Comparison of ENCODE assay signal across 1 cellular context in the genomic region with DNA sequence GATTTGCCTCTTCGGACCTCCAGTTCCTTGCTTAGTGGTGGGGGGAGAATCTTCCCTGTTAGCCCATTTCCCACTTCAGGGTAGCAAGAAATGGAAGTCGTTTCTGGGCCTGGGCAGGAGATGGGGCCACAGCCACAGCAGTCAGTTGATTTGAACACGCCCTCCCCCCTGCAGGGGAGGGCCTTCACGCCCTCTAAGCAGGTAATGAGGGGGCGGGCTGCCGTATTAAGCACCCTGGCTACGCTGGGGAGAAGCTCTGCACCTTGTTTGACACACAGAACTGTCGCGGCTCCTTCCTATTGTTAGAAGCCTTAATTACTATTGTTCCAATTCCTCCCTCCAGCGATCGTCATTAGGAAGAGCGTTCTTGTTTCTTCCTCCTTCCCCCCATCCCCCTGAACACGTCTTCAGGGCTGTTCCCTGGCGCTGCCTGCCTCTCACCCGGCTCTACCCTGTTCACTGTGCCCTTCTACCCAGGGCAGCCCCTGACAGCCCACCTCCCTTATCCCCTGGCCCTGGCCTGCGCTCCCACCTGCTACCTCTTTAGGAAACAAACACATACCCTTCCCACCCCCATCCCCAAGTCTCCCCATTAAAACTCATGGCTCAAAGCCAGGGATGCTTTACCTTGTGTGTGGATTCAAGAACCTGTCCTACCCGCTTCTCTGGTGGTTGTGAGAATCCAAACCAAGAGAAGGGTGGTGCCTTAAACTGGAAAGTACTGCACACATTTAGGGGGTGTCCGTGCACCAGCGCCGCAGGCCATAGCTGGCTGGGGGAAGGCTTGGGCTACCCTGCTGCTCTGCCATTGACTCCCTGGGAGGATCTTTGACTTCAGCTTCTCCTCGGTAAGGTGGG.
TF ChIP-seq lines count a peak whose summit lies in the region.

No MANE protein-coding gene starts in this region.

TF ChIP-seq in HEK293, 187 proteins besides CTCF, POLR2A, EP300 and RAD21 (continued from another document):
- 0 out of 2 replicates have a peak, but pooled peaks have one; percentile 20 for TF ChIP-seq EGR2 (tag by site-specific recombination; IDR thresholded peaks at IDR 0.05; ENCODE audit: low read depth)
- TF ChIP-seq ZNF658 (tag by site-specific recombination; IDR thresholded peaks at IDR 0.05) = no peak
- no peak for TF ChIP-seq KLF16 (tag by site-specific recombination; IDR thresholded peaks at IDR 0.05)
- no peak for TF ChIP-seq ZNF2 (tag by site-specific recombination; IDR thresholded peaks at IDR 0.05)
- TF ChIP-seq KLF9 (tag by site-specific recombination; IDR thresholded peaks at IDR 0.05; ENCODE audit: low read depth) = no peak
- no peak for TF ChIP-seq ZNF138 (tag by site-specific recombination; IDR thresholded peaks at IDR 0.05; ENCODE audit: borderline replicate concordance)
- no peak for TF ChIP-seq WT1 (tag by site-specific recombination; IDR thresholded peaks at IDR 0.05)
- TF ChIP-seq, protein P1, sequence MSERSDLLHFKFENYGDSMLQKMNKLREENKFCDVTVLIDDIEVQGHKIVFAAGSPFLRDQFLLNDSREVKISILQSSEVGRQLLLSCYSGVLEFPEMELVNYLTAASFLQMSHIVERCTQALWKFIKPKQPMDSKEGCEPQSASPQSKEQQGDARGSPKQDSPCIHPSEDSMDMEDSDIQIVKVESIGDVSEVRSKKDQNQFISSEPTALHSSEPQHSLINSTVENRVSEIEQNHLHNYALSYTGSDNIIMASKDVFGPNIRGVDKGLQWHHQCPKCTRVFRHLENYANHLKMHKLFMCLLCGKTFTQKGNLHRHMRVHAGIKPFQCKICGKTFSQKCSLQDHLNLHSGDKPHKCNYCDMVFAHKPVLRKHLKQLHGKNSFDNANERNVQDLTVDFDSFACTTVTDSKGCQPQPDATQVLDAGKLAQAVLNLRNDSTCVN (tag by site-specific recombination; optimal IDR thresholded peaks at IDR 0.05) = no peak
- no peak for TF ChIP-seq ZFHX2 (tag by site-specific recombination; conservative IDR thresholded peaks at IDR 0.05)
- no peak for TF ChIP-seq ZNF202 (tag by site-specific recombination; IDR thresholded peaks at IDR 0.05; ENCODE audit: borderline replicate concordance)
- no peak for TF ChIP-seq ZNF292 (tag by site-specific recombination; IDR thresholded peaks at IDR 0.05; ENCODE audit: borderline replicate concordance, low read depth)
- TF ChIP-seq KLF1 (tag by site-specific recombination; IDR thresholded peaks at IDR 0.05) = peak; percentile 33; the same call in 1 of the 2 replicates
- no peak for TF ChIP-seq ZNF792 (tag by site-specific recombination; IDR thresholded peaks at IDR 0.05)
- no peak for TF ChIP-seq SALL2 (tag by site-specific recombination; IDR thresholded peaks at IDR 0.05; ENCODE audit: borderline replicate concordance)
- TF ChIP-seq, protein P2, sequence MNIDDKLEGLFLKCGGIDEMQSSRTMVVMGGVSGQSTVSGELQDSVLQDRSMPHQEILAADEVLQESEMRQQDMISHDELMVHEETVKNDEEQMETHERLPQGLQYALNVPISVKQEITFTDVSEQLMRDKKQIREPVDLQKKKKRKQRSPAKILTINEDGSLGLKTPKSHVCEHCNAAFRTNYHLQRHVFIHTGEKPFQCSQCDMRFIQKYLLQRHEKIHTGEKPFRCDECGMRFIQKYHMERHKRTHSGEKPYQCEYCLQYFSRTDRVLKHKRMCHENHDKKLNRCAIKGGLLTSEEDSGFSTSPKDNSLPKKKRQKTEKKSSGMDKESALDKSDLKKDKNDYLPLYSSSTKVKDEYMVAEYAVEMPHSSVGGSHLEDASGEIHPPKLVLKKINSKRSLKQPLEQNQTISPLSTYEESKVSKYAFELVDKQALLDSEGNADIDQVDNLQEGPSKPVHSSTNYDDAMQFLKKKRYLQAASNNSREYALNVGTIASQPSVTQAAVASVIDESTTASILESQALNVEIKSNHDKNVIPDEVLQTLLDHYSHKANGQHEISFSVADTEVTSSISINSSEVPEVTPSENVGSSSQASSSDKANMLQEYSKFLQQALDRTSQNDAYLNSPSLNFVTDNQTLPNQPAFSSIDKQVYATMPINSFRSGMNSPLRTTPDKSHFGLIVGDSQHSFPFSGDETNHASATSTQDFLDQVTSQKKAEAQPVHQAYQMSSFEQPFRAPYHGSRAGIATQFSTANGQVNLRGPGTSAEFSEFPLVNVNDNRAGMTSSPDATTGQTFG (tag by site-specific recombination; IDR thresholded peaks at IDR 0.05; ENCODE audit: borderline replicate concordance) = no peak
- 0 out of 2 replicates have a peak, but pooled peaks have one; percentile 22 for TF ChIP-seq SP7 (tag by site-specific recombination; IDR thresholded peaks at IDR 0.05)
